ENCODE assay signal across 11 cellular contexts in the genomic region with DNA sequence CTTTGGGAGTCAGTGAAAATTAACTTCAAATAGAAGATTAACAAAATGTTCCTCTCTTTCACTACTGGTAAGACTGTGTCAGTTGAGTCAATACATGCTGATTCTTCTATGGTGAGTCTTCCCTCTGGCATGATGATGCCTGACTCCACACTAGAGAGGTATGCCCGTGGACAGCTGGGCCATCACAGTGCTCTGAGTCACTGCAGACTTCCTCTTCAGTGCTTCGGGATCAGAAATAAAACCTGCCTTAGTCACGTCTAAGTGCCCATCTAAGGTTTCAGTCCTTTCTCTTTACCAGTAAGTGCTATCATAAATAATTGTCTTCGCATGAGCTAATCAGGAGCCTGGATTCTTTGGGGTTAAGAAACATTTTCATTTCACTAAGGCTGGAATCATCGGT. TPM values are rescaled to one million over a fixed set of nuclear protein-coding genes. Genes with fewer than 3 reads are reported as not detected.
DNase-seq lines count a peak whose midpoint lies in the region; ATAC-seq and TF ChIP-seq lines count a peak whose summit lies in the region.
"Had no signal": no experiment of that assay in that cellular context is flagged by ENCODE, and none has a peak within 500 bp of the region (broad histone marks: within the 10 kb centered on the region; RNA-seq: fewer than 3 reads in every experiment).

No MANE protein-coding gene starts in this region.

- no peak overlapping the region for H3K4me3 Mint-ChIP-seq in activated T-cell treated with anti-CD3 and anti-CD28 coated beads, Interleukin-2, amount 50 U/mL, for 4 hours
- H3K4me3 Mint-ChIP-seq: naive B cell had no signal

- peaks cover 4% of the 10 kb centered on the region for H3K27me3 Mint-ChIP-seq in activated T-cell treated with anti-CD3 and anti-CD28 coated beads, Interleukin-2, amount 50 U/mL, for 4 hours (ENCODE audit: low read depth)

- DNase-seq in SHP77 (lab: John Stamatoyannopoulos, UW) (peak; percentile 19 to 30), SHP77 treated with DMSO at 0.1 percent for 48 hours (lab: John Stamatoyannopoulos, UW) (no peak), NCI-H69 (lab: John Stamatoyannopoulos, UW) (peak; percentile 46), fibroblast of gingiva (ENCODE audit: low read depth) (peak; percentile 97), smooth muscle cell (lab: John Stamatoyannopoulos, UW; ENCODE audit: unreplicated experiment) (peak; percentile 1), SIG-M5 treated with dmso at 0.1 percent for 504 hours (lab: John Stamatoyannopoulos, UW; ENCODE audit: unreplicated experiment) (no peak)
- no peak for DNase-seq in activated T-cell treated with anti-CD3 and anti-CD28 coated beads, Interleukin-2, amount 50 U/mL, for 4 hours
- DNase-seq: naive B cell, Peyer's patch had no signal

- H3K9me3 ChIP-seq in smooth muscle cell (replicated peaks; ENCODE audit: low read depth), result no peaks in the 10 kb centered on the region
- H3K9me3 ChIP-seq: Peyer's patch had no signal

- H3K4me3 ChIP-seq in smooth muscle cell, result no peak overlapping the region
- H3K4me3 ChIP-seq: Peyer's patch had no signal

- H3F3A ChIP-seq in smooth muscle cell (ENCODE audit: low read depth), result peaks cover 7% of the 10 kb centered on the region

- H3K36me3 ChIP-seq in smooth muscle cell (ENCODE audit: low read depth), result no peaks in the 10 kb centered on the region
- H3K36me3 ChIP-seq: Peyer's patch had no signal

- H3K79me2 ChIP-seq in smooth muscle cell (ENCODE audit: low read depth), result no peaks in the 10 kb centered on the region

- WGBS in smooth muscle cell (ENCODE audit: low lambda C conversion rate), result 3% methylated on average over 5 of the region's 5 CpGs

- peaks cover 11% of the 10 kb centered on the region for H3K4me1 ChIP-seq in smooth muscle cell (ENCODE audit: low read depth)
- H3K4me1 ChIP-seq: Peyer's patch had no signal

- H3K4me1 Mint-ChIP-seq in activated T-cell treated with anti-CD3 and anti-CD28 coated beads, Interleukin-2, amount 50 U/mL, for 4 hours (ENCODE audit: low read depth), result no peaks in the 10 kb centered on the region
- H3K4me1 Mint-ChIP-seq: naive B cell had no signal

- no peak for TF ChIP-seq CTCF in smooth muscle cell (IDR thresholded peaks at IDR 0.05; ENCODE audit: borderline replicate concordance, insufficient read depth, poor library complexity, severe bottlenecking)

- no peaks in the 10 kb centered on the region for H4K20me1 ChIP-seq in smooth muscle cell (ENCODE audit: low read depth)

- no peak overlapping the region for H2AFZ ChIP-seq in smooth muscle cell (ENCODE audit: low read depth)

- no peak for ATAC-seq in GM18909 (IDR thresholded peaks at IDR 0.05; ENCODE audit: poor library complexity, unreplicated experiment)
- no peak for ATAC-seq in activated T-cell treated with anti-CD3 and anti-CD28 coated beads, Interleukin-2, amount 50 U/mL, for 4 hours

- peak overlapping the region; percentile 63 for H3K4me2 ChIP-seq in smooth muscle cell

- H3K9me3 Mint-ChIP-seq in activated T-cell treated with anti-CD3 and anti-CD28 coated beads, Interleukin-2, amount 50 U/mL, for 4 hours, result no peaks in the 10 kb centered on the region
- H3K9me3 Mint-ChIP-seq: naive B cell had no signal

- no peaks in the 10 kb centered on the region for H3K27me3 ChIP-seq in smooth muscle cell (ENCODE audit: low read depth)
- H3K27me3 ChIP-seq: Peyer's patch had no signal

- H3K27ac ChIP-seq in smooth muscle cell (ENCODE audit: low read depth), result peak overlapping the region; percentile 90

- H3K9ac ChIP-seq in smooth muscle cell (ENCODE audit: low read depth), result peak overlapping the region; percentile 72

- H3K36me3 Mint-ChIP-seq in activated T-cell treated with anti-CD3 and anti-CD28 coated beads, Interleukin-2, amount 50 U/mL, for 4 hours (ENCODE audit: insufficient read depth), result no peaks in the 10 kb centered on the region
- H3K36me3 Mint-ChIP-seq: naive B cell had no signal

RNA-seq across cellular contexts. Expression of a gene that starts 1.6 kb away (rescaled TPM):
- 0.18 TPM in 1 of 2 replicates, not detected in the other for total RNA-seq in smooth muscle cell
- polyA plus RNA-seq in smooth muscle cell, result not detected in 2 replicates
- total RNA-seq in activated T-cell treated with anti-CD3 and anti-CD28 coated beads, Interleukin-2, amount 50 U/mL, for 4 hours, result not detected
- total RNA-seq: Peyer's patch, subcutaneous adipose tissue had no signal

RNA-seq across cellular contexts. Expression of a gene that starts 49.1 kb away (rescaled TPM):
- 195 and 237 TPM in 2 replicates for total RNA-seq in smooth muscle cell
- polyA plus RNA-seq in smooth muscle cell, result 101 and 116 TPM in 2 replicates
- 100 to 1,000 TPM; 227 to 236 (median 231) TPM for total RNA-seq in activated T-cell treated with anti-CD3 and anti-CD28 coated beads, Interleukin-2, amount 50 U/mL, for 4 hours

Comparison
In these comparisons a context has a peak if more than half of its experiments do, and no peak if none do; other contexts are left out.
1. DNase-seq: peak in SHP77 (2 of 2), NCI-H69 (single experiment), fibroblast of gingiva (single experiment) and smooth muscle cell (single experiment); none in SHP77 treated with DMSO at 0.1 percent for 48 hours (single experiment), SIG-M5 treated with dmso at 0.1 percent for 504 hours (single experiment) and activated T-cell treated with anti-CD3 and anti-CD28 coated beads, Interleukin-2, amount 50 U/mL, for 4 hours (single experiment).